In the genomic region with DNA sequence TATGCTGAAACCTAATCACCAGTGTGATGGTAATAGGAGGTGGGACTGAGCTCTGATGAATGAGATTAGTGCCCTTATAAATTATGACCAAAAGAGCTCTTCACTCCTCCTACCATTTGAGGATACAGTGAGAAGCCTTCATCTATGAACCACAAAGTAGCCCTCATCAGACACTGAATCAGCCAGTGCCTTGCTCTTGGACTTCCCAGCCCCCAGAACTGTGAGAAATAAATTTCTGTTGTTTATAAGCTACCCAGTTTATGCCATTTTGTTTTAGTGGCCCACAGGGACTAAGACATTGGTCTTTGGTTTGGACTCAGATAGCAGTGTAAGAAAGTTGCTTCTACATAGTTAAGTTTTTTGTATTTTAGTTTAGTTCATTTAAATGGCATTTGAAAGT, we compare ENCODE assay signal across 38 cellular contexts. TPM values are rescaled to one million over a fixed set of nuclear protein-coding genes. Genes with fewer than 3 reads are reported as not detected.
"Had no signal": no experiment of that assay in that cellular context is flagged by ENCODE, and none has a peak within 500 bp of the region (broad histone marks: within the 10 kb centered on the region; RNA-seq: fewer than 3 reads in every experiment).

No MANE protein-coding gene starts in this region.

- H3K36me3 ChIP-seq: breast epithelium had no signal

- H3K27ac ChIP-seq: adrenal gland, ascending aorta, body of pancreas, brain microvascular endothelial cell, breast epithelium, cardiac muscle cell had no signal

- H3K27me3 ChIP-seq: adrenal gland, ascending aorta, body of pancreas, brain microvascular endothelial cell, breast epithelium, cardiac muscle cell had no signal

- H3K9me3 ChIP-seq: adrenal gland, ascending aorta, body of pancreas, breast epithelium had no signal

- FAIRE-seq: astrocyte, bronchial epithelial cell had no signal

- H3K4me1 ChIP-seq: adrenal gland, ascending aorta, body of pancreas, breast epithelium had no signal

- DNase-seq: activated effector memory CD4-positive, alpha-beta T cell treated with anti-CD3 and anti-CD28 coated beads, Interleukin-2, amount 50 U/mL, for 16 hours; activated effector memory CD4-positive, alpha-beta T cell treated with Interleukin-2 at 50 U/mL for 16 hours; activated gamma-delta T cell; activated gamma-delta T cell treated with Interleukin-2 at 50 U/mL for 16 hours; activated naive CD4-positive, alpha-beta T cell; activated naive CD4-positive, alpha-beta T cell treated with anti-CD3 and anti-CD28 coated beads for 36 hours; activated naive CD4-positive, alpha-beta T cell treated with anti-CD3 and anti-CD28 coated beads, Interleukin-2, amount 10 ng/mL, durations not matched to agents 7 days and 5 days; activated naive CD4-positive, alpha-beta T cell treated with anti-CD3 and anti-CD28 coated beads, Interleukin-2, amount 50 U/mL, for 16 hours; activated naive CD4-positive, alpha-beta T cell treated with Interleukin-2 at 50 U/mL for 16 hours; activated naive CD8-positive, alpha-beta T cell treated with anti-CD3 and anti-CD28 coated beads for 36 hours; activated naive CD8-positive, alpha-beta T cell treated with anti-CD3 and anti-CD28 coated beads, Interleukin-2, amount 10 ng/mL, durations not matched to agents 7 days and 5 days; activated naive CD8-positive, alpha-beta T cell treated with anti-CD3 and anti-CD28 coated beads, Interleukin-2, amount 50 U/mL, for 24 hours; activated T-cell treated with anti-CD3 and anti-CD28 coated beads for 4 hours; activated T-cell treated with anti-CD3 and anti-CD28 coated beads, Interleukin-2, amount 50 U/mL, for 1 hour; activated T-cell treated with anti-CD3 and anti-CD28 coated beads, Interleukin-2, amount 50 U/mL, for 24 hours; activated T-cell treated with anti-CD3 and anti-CD28 coated beads, Interleukin-2, amount 50 U/mL, for 4 hours; activated T-cell treated with anti-CD3 and anti-CD28 coated beads, Interleukin-2, amount 50 U/mL, for 48 hours; activated T-cell treated with anti-CD3 and anti-CD28 coated beads, Interleukin-2, amount 50 U/mL, for 72 hours; adrenal gland; amniotic stem cell; amygdala; anterior cingulate cortex; aorta; body of pancreas; brain microvascular endothelial cell; caudate nucleus; central memory CD4-positive, alpha-beta T cell; cerebellar nuclear complex had no signal

- ATAC-seq: activated naive CD4-positive, alpha-beta T cell treated with anti-CD3 and anti-CD28 coated beads, Interleukin-2, amount 50 U/mL, for 72 hours; activated naive CD8-positive, alpha-beta T cell treated with anti-CD3 and anti-CD28 coated beads, Interleukin-2, amount 50 U/mL, for 24 hours; activated T-cell treated with anti-CD3 and anti-CD28 coated beads, Interleukin-2, amount 50 U/mL, for 4 hours; activated T-cell treated with anti-CD3 and anti-CD28 coated beads, Interleukin-2, amount 50 U/mL, for 72 hours; activated T-helper 17 cell treated with anti-CD3 and anti-CD28 coated beads, Interleukin-2, amount 50 U/mL, for 72 hours; body of pancreas had no signal

- H3K4me3 ChIP-seq: adrenal gland, ascending aorta, body of pancreas, breast epithelium, cardiac muscle cell had no signal

RNA-seq across cellular contexts. Expression of a gene that starts 32.9 kb away (rescaled TPM):
- total RNA-seq: activated naive CD4-positive, alpha-beta T cell treated with anti-CD3 and anti-CD28 coated beads for 36 hours; activated naive CD4-positive, alpha-beta T cell treated with anti-CD3 and anti-CD28 coated beads, Interleukin-2, amount 50 U/mL, for 72 hours; activated naive CD8-positive, alpha-beta T cell treated with anti-CD3 and anti-CD28 coated beads for 36 hours; activated naive CD8-positive, alpha-beta T cell treated with anti-CD3 and anti-CD28 coated beads, Interleukin-2, amount 10 ng/mL, durations not matched to agents 7 days and 5 days; activated T-cell treated with anti-CD3 and anti-CD28 coated beads, Interleukin-2, amount 50 U/mL, for 4 hours; activated T-cell treated with anti-CD3 and anti-CD28 coated beads, Interleukin-2, amount 50 U/mL, for 72 hours; activated T-helper 1 cell treated with anti-CD3 and anti-CD28 coated beads, Interleukin-12 subunit alpha, Interleukin-12 subunit beta, Interleukin-2, Interleukin-4 antibody, amounts not matched to agents 30 ng/mL and 10 ng/mL and 1 ng/mL, durations not matched to agents 14 hours and 24 hours and 36 hours; activated T-helper 17 cell treated with anti-CD3 and anti-CD28 coated beads, Interleukin-2, amount 50 U/mL, for 72 hours; activated T-helper 2 cell treated with anti-CD3 and anti-CD28 coated beads, Interferon-gamma antibody, Interleukin-2, Interleukin-4, amounts not matched to agents 10 μg/mL and 5 μg/mL and 100 μg/mL, durations not matched to agents 14 hours and 24 hours and 36 hours; aorta; ascending aorta; astrocyte; body of pancreas; breast epithelium; bronchial epithelial cell; cardiac muscle cell; chondrocyte had no signal
